10 cellular contexts compared by ENCODE assay signal in the genomic region with DNA sequence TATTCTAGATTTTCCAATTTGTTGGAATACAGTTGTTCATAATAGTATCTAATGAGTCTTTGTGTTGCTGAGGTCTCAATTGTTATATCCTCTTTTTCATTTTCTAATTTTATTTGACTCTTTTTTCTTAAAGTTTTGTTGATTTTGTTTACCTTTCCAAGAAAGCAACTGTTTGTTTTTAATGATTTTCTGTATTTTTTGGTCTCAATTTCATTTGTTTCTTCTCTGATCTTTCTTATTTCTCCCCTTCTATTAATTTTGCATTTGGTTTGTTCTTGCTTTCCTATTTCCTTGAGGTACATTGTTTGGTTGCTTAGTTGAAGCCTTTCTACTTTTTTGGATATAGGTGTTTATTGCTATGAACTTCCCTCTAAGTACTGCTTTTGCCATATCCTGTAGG. TPM values are rescaled to one million over a fixed set of nuclear protein-coding genes. Genes with fewer than 3 reads are reported as not detected.
"Had no signal": no experiment of that assay in that cellular context is flagged by ENCODE, and none has a peak within 500 bp of the region (broad histone marks: within the 10 kb centered on the region; RNA-seq: fewer than 3 reads in every experiment).

No MANE protein-coding gene starts in this region.

- H3K4me2 ChIP-seq: KMS-11 had no signal

- ATAC-seq: HepG2 had no signal

- FAIRE-seq: HepG2, HTR-8/SVneo had no signal

- H3K27ac ChIP-seq: HL-60, KMS-11 had no signal

- DNase-seq: IMR-90, KBM-7, KG1 had no signal

- H3K9ac ChIP-seq: KMS-11 had no signal

RNA-seq across cellular contexts. Expression of a gene that starts 5.2 kb away (rescaled TPM):
- total RNA-seq: HepG2, HT-29, HT1080, IMR-90 had no signal
- polyA plus RNA-seq: HepG2, IgD-negative memory B cell, IMR-90 had no signal

RNA-seq across cellular contexts. Expression of a gene that starts 21.6 kb away (rescaled TPM):
- total RNA-seq: HepG2, HT-29, HT1080, IMR-90 had no signal
- polyA plus RNA-seq: HepG2, IgD-negative memory B cell, IMR-90 had no signal

RNA-seq across cellular contexts. Expression of a gene that starts 40.7 kb away (rescaled TPM):
- total RNA-seq: HepG2, HT-29, HT1080, IMR-90 had no signal
- polyA plus RNA-seq: HepG2, IgD-negative memory B cell, IMR-90 had no signal
